Comparison of ENCODE assay signal across 9 cellular contexts in the genomic region with DNA sequence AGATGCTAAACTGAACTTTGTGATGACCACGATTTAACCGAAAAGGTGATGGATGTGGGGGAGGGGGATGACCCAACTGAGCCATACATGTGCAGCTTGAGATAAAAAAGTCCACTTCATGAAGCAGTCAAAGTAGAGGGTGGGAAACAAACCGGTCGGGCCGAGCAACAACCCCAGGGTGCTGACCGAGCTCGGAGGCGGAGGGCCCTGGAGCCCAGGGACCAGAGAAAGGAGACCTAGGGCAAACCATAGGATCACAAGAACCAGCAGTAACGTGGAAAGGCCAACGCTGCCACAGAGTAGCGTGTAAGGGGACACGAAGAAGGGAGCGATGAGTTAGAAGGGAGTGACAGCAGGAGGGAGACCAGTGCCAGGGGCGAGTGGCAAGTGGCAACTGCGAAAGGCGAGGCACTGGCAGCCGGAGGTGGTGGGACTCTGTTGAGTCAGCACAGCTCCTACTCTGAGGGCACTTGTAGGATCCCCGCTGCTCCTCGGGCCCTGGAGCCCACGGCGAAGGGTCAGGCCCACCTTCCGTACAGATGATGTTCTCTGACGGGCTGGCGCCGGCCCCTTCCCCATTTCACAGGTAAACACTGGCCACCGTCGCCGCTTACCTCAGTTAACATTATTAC. TPM values are rescaled to one million over a fixed set of nuclear protein-coding genes. Genes with fewer than 3 reads are reported as not detected.
A peak's percentile ranks its signal among the peaks of the same experiment; 100 is the strongest.
DNase-seq lines count a peak whose midpoint lies in the region; ATAC-seq, FAIRE-seq and TF ChIP-seq lines count a peak whose summit lies in the region.
"Had no signal": no experiment of that assay in that cellular context is flagged by ENCODE, and none has a peak within 500 bp of the region (broad histone marks: within the 10 kb centered on the region; RNA-seq: fewer than 3 reads in every experiment).

No MANE protein-coding gene starts in this region.

- H3K4me3 ChIP-seq in neutrophil (ENCODE audit: low read depth in 1 of 2, low read length in 1 of 2) (peak overlapping the region; percentile 79 to 96), thyroid gland (replicated peaks in 1 of 3) (peak overlapping the region; percentile 66 to 92 (median 86))

- no peak for TF ChIP-seq POLR2A in thyroid gland (IDR thresholded peaks at IDR 0.05)

- DNase-seq in C1 segment of cervical spinal cord (lab: John Stamatoyannopoulos, UW) (peak in 12 of 14 donors; percentile 30 to 86 (median 75)), RCC 7860 (ENCODE audit: low spot score) (peak; percentile 32), activated gamma-delta T cell treated with Interleukin-2 at 50 U/mL for 16 hours (peak; percentile 48), foreskin melanocyte (peak; percentile 28), thyroid gland (peak; percentile 34 to 52)

- H3K9me3 ChIP-seq in neutrophil (no peaks in the 10 kb centered on the region), thyroid gland (no peaks in the 10 kb centered on the region)

- peak; percentile 40 for ATAC-seq in GM19324 (IDR thresholded peaks at IDR 0.05; ENCODE audit: low FRiP score, unreplicated experiment)
- ATAC-seq in HG03432 (IDR thresholded peaks at IDR 0.05; ENCODE audit: unreplicated experiment) = peak; percentile 39

- no peak for TF ChIP-seq CTCF in neutrophil (IDR thresholded peaks at IDR 0.05)
- TF ChIP-seq CTCF in thyroid gland (IDR thresholded peaks at IDR 0.05) = no peak

- H3K27me3 ChIP-seq in neutrophil (no peaks in the 10 kb centered on the region), thyroid gland (no peaks in the 10 kb centered on the region)

- H3K36me3 ChIP-seq in neutrophil (no peaks in the 10 kb centered on the region), thyroid gland (no peaks in the 10 kb centered on the region)

- H3K4me1 ChIP-seq in neutrophil (ENCODE audit: control insufficient read depth in 1 of 2, insufficient read depth in 1 of 2, low read depth in 1 of 2, low read length in 1 of 2) (peaks cover 43 to 47% of the 10 kb centered on the region in 2 experiments), thyroid gland (peaks cover 14 to 20% of the 10 kb centered on the region in 2 donors)

- WGBS in thyroid gland, 2 donors = 1% methylated on average over 24 to 27 of the region's 28 CpGs

- no peak for FAIRE-seq in RCC 7860 (lab: Jason Lieb, UNC)
- FAIRE-seq: TTC549 had no signal

- H3K27ac ChIP-seq in neutrophil (peak overlapping the region; percentile 95), thyroid gland (peak overlapping the region; percentile 92 to 99 (median 95))

- intact Hi-C loops in thyroid gland (cut with DNase I) = no loop called here

RNA-seq across cellular contexts. Expression of gene SNX13, which starts 0.5 kb away (rescaled TPM):
- total RNA-seq in thyroid gland = 100 to 1,000 TPM; 102 to 242 (median 141) TPM

Comparison
In these comparisons a context has a peak if more than half of its experiments do, and no peak if none do; other contexts are left out.
1. Peak in every context shown above with its lines: DNase-seq, ATAC-seq, H3K4me3 ChIP-seq and H3K27ac ChIP-seq.